In the genomic region with DNA sequence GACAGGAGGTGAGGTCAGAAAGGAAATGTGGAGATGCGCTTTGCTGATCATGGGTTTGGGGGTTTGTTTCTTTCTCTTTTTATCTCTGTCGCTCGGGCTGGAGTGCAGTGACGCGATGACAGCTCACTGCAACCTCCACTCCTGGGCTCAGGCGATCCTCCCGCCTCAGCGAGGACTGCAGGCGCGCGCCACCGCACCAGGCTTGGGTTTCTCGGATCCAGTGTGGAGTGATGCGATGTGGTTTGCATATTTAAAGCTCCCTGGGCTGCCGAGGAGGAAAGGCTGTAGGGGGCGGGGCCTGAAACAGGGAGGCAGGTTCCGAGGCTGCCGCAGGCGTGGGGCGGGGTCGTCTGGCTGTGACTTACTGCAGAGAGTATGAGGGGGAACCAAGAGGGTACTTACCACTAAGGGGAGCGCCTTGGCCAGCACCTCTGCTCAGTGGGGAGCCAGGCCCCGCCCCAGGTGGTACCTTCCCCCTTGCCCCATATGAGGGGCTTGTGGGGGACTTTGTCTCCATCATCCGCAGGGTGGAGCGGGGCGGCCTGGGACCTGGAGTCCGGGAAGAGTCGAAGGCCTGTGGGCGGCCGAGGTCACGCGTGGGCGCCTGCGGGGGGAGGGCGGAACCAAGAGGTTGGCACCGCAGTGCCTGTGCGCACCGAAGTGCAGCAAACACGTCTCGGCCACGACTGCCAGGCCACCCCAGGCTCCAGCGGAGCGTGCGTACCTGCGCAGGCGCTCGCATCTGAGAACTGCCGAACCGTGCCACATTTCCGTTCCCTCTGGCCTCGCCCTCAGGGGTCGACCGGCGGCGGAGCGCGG, we compare ENCODE assay signal across 1 cellular context.
A peak's percentile ranks its signal among the peaks of the same experiment; 100 is the strongest.
TF ChIP-seq lines count a peak whose summit lies in the region.

No MANE protein-coding gene starts in this region.

TF ChIP-seq in GM12878, 131 proteins besides CTCF, POLR2A, EP300 and RAD21 (continues in another document):
- TF ChIP-seq, protein P1, sequence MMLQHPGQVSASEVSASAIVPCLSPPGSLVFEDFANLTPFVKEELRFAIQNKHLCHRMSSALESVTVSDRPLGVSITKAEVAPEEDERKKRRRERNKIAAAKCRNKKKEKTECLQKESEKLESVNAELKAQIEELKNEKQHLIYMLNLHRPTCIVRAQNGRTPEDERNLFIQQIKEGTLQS (IDR thresholded peaks at IDR 0.05; ENCODE audit: borderline replicate concordance, extremely low read depth, low read depth, low read length) = no peak
- no peak for TF ChIP-seq SREBF1 (IDR thresholded peaks at IDR 0.05; ENCODE audit: low read length)
- peak; percentile 97 for TF ChIP-seq PAX5 (IDR thresholded peaks at IDR 0.05; ENCODE audit: borderline replicate concordance, low read depth, low read length)
- TF ChIP-seq SMAD1 (IDR thresholded peaks at IDR 0.05; ENCODE audit: low read depth, partially characterized antibody) = no peak
- TF ChIP-seq WRNIP1 (IDR thresholded peaks at IDR 0.05; ENCODE audit: borderline replicate concordance, low read depth, low read length) = no peak
- TF ChIP-seq, protein P2, sequence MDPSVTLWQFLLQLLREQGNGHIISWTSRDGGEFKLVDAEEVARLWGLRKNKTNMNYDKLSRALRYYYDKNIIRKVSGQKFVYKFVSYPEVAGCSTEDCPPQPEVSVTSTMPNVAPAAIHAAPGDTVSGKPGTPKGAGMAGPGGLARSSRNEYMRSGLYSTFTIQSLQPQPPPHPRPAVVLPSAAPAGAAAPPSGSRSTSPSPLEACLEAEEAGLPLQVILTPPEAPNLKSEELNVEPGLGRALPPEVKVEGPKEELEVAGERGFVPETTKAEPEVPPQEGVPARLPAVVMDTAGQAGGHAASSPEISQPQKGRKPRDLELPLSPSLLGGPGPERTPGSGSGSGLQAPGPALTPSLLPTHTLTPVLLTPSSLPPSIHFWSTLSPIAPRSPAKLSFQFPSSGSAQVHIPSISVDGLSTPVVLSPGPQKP (IDR thresholded peaks at IDR 0.05; ENCODE audit: low read depth, low read length) = no peak
- no peak for TF ChIP-seq ETV6 (conservative IDR thresholded peaks at IDR 0.05 in 1 of 2, IDR thresholded peaks at IDR 0.05 in 1 of 2; ENCODE audit: borderline replicate concordance in 1 of 2, low read depth in 1 of 2)
- 0 out of 2 replicates have a peak, but pooled peaks have one; percentile 19 for TF ChIP-seq NBN (IDR thresholded peaks at IDR 0.05)
- TF ChIP-seq, protein P3, sequence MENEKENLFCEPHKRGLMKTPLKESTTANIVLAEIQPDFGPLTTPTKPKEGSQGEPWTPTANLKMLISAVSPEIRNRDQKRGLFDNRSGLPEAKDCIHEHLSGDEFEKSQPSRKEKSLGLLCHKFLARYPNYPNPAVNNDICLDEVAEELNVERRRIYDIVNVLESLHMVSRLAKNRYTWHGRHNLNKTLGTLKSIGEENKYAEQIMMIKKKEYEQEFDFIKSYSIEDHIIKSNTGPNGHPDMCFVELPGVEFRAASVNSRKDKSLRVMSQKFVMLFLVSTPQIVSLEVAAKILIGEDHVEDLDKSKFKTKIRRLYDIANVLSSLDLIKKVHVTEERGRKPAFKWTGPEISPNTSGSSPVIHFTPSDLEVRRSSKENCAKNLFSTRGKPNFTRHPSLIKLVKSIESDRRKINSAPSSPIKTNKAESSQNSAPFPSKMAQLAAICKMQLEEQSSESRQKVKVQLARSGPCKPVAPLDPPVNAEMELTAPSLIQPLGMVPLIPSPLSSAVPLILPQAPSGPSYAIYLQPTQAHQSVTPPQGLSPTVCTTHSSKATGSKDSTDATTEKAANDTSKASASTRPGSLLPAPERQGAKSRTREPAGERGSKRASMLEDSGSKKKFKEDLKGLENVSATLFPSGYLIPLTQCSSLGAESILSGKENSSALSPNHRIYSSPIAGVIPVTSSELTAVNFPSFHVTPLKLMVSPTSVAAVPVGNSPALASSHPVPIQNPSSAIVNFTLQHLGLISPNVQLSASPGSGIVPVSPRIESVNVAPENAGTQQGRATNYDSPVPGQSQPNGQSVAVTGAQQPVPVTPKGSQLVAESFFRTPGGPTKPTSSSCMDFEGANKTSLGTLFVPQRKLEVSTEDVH (IDR thresholded peaks at IDR 0.05; ENCODE audit: low read depth, partially characterized antibody) = no peak
- TF ChIP-seq, protein P4, sequence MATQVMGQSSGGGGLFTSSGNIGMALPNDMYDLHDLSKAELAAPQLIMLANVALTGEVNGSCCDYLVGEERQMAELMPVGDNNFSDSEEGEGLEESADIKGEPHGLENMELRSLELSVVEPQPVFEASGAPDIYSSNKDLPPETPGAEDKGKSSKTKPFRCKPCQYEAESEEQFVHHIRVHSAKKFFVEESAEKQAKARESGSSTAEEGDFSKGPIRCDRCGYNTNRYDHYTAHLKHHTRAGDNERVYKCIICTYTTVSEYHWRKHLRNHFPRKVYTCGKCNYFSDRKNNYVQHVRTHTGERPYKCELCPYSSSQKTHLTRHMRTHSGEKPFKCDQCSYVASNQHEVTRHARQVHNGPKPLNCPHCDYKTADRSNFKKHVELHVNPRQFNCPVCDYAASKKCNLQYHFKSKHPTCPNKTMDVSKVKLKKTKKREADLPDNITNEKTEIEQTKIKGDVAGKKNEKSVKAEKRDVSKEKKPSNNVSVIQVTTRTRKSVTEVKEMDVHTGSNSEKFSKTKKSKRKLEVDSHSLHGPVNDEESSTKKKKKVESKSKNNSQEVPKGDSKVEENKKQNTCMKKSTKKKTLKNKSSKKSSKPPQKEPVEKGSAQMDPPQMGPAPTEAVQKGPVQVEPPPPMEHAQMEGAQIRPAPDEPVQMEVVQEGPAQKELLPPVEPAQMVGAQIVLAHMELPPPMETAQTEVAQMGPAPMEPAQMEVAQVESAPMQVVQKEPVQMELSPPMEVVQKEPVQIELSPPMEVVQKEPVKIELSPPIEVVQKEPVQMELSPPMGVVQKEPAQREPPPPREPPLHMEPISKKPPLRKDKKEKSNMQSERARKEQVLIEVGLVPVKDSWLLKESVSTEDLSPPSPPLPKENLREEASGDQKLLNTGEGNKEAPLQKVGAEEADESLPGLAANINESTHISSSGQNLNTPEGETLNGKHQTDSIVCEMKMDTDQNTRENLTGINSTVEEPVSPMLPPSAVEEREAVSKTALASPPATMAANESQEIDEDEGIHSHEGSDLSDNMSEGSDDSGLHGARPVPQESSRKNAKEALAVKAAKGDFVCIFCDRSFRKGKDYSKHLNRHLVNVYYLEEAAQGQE (IDR thresholded peaks at IDR 0.05; ENCODE audit: low read depth, low read length) = no peak
- TF ChIP-seq, protein P5, sequence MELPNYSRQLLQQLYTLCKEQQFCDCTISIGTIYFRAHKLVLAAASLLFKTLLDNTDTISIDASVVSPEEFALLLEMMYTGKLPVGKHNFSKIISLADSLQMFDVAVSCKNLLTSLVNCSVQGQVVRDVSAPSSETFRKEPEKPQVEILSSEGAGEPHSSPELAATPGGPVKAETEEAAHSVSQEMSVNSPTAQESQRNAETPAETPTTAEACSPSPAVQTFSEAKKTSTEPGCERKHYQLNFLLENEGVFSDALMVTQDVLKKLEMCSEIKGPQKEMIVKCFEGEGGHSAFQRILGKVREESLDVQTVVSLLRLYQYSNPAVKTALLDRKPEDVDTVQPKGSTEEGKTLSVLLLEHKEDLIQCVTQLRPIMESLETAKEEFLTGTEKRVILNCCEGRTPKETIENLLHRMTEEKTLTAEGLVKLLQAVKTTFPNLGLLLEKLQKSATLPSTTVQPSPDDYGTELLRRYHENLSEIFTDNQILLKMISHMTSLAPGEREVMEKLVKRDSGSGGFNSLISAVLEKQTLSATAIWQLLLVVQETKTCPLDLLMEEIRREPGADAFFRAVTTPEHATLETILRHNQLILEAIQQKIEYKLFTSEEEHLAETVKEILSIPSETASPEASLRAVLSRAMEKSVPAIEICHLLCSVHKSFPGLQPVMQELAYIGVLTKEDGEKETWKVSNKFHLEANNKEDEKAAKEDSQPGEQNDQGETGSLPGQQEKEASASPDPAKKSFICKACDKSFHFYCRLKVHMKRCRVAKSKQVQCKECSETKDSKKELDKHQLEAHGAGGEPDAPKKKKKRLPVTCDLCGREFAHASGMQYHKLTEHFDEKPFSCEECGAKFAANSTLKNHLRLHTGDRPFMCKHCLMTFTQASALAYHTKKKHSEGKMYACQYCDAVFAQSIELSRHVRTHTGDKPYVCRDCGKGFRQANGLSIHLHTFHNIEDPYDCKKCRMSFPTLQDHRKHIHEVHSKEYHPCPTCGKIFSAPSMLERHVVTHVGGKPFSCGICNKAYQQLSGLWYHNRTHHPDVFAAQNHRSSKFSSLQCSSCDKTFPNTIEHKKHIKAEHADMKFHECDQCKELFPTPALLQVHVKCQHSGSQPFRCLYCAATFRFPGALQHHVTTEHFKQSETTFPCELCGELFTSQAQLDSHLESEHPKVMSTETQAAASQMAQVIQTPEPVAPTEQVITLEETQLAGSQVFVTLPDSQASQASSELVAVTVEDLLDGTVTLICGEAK (IDR thresholded peaks at IDR 0.05; ENCODE audit: borderline replicate concordance) = no peak
- no peak for TF ChIP-seq ZZZ3 (IDR thresholded peaks at IDR 0.05; ENCODE audit: control insufficient read depth, insufficient read length, low read depth)
- TF ChIP-seq GABPA (IDR thresholded peaks at IDR 0.05; ENCODE audit: low read depth) = no peak
- TF ChIP-seq TCF7 (IDR thresholded peaks at IDR 0.05; ENCODE audit: borderline replicate concordance) = no peak
- no peak for TF ChIP-seq FOXM1 (IDR thresholded peaks at IDR 0.05; ENCODE audit: low read depth, low read length)
- TF ChIP-seq ATF7 (IDR thresholded peaks at IDR 0.05; ENCODE audit: low read depth) = 0 out of 2 replicates have a peak, but pooled peaks have one; percentile 28
- no peak for TF ChIP-seq HDAC2 (IDR thresholded peaks at IDR 0.05)
- no peak for TF ChIP-seq CHD4 (IDR thresholded peaks at IDR 0.05)
- TF ChIP-seq SRF (IDR thresholded peaks at IDR 0.05; ENCODE audit: low read depth in 2 of 2, low read length in 2 of 2) = no peak
- TF ChIP-seq RUNX3 (IDR thresholded peaks at IDR 0.05; ENCODE audit: low read length) = peak; percentile 70
- TF ChIP-seq IKZF2 (IDR thresholded peaks at IDR 0.05) = peak in 1 of 2 experiments; percentile 45; a peak in 2 of 4 replicates
- TF ChIP-seq, protein P6, sequence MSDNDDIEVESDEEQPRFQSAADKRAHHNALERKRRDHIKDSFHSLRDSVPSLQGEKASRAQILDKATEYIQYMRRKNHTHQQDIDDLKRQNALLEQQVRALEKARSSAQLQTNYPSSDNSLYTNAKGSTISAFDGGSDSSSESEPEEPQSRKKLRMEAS (IDR thresholded peaks at IDR 0.05; ENCODE audit: low read depth, low read length) = no peak; the same call in 1 of the 2 replicates
- no peak for TF ChIP-seq ZNF274 (IDR thresholded peaks at IDR 0.05; ENCODE audit: insufficient read depth, insufficient read length)
- TF ChIP-seq, protein P7, sequence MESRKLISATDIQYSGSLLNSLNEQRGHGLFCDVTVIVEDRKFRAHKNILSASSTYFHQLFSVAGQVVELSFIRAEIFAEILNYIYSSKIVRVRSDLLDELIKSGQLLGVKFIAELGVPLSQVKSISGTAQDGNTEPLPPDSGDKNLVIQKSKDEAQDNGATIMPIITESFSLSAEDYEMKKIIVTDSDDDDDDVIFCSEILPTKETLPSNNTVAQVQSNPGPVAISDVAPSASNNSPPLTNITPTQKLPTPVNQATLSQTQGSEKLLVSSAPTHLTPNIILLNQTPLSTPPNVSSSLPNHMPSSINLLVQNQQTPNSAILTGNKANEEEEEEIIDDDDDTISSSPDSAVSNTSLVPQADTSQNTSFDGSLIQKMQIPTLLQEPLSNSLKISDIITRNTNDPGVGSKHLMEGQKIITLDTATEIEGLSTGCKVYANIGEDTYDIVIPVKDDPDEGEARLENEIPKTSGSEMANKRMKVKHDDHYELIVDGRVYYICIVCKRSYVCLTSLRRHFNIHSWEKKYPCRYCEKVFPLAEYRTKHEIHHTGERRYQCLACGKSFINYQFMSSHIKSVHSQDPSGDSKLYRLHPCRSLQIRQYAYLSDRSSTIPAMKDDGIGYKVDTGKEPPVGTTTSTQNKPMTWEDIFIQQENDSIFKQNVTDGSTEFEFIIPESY (IDR thresholded peaks at IDR 0.05) = no peak; the same call in 1 of the 2 replicates
- peak; percentile 56 for TF ChIP-seq NRF1 (conservative IDR thresholded peaks at IDR 0.05; ENCODE audit: low read depth, low read length)
- no peak for TF ChIP-seq RCOR1 (conservative IDR thresholded peaks at IDR 0.05; ENCODE audit: low read depth, low read length)
- TF ChIP-seq HCFC1 (IDR thresholded peaks at IDR 0.05; ENCODE audit: low read length) = no peak
- TF ChIP-seq MEF2A (IDR thresholded peaks at IDR 0.05; ENCODE audit: insufficient read depth, low read depth, low read length) = no peak
- no peak for TF ChIP-seq STAT1 (conservative IDR thresholded peaks at IDR 0.05)
- no peak for TF ChIP-seq TARDBP (IDR thresholded peaks at IDR 0.05; ENCODE audit: borderline replicate concordance)
- TF ChIP-seq, protein P8, sequence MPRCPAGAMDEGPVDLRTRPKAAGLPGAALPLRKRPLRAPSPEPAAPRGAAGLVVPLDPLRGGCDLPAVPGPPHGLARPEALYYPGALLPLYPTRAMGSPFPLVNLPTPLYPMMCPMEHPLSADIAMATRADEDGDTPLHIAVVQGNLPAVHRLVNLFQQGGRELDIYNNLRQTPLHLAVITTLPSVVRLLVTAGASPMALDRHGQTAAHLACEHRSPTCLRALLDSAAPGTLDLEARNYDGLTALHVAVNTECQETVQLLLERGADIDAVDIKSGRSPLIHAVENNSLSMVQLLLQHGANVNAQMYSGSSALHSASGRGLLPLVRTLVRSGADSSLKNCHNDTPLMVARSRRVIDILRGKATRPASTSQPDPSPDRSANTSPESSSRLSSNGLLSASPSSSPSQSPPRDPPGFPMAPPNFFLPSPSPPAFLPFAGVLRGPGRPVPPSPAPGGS (IDR thresholded peaks at IDR 0.05; ENCODE audit: borderline replicate concordance, insufficient read depth, low read depth, low read length, poor library complexity, severe bottlenecking) = no peak
- TF ChIP-seq, protein P9, sequence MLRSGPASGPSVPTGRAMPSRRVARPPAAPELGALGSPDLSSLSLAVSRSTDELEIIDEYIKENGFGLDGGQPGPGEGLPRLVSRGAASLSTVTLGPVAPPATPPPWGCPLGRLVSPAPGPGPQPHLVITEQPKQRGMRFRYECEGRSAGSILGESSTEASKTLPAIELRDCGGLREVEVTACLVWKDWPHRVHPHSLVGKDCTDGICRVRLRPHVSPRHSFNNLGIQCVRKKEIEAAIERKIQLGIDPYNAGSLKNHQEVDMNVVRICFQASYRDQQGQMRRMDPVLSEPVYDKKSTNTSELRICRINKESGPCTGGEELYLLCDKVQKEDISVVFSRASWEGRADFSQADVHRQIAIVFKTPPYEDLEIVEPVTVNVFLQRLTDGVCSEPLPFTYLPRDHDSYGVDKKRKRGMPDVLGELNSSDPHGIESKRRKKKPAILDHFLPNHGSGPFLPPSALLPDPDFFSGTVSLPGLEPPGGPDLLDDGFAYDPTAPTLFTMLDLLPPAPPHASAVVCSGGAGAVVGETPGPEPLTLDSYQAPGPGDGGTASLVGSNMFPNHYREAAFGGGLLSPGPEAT (IDR thresholded peaks at IDR 0.05; ENCODE audit: low read depth) = no peak
- peak; percentile 45; the same call in 1 of the 2 replicates for TF ChIP-seq LARP7 (IDR thresholded peaks at IDR 0.05)
- TF ChIP-seq RB1 (IDR thresholded peaks at IDR 0.05; ENCODE audit: borderline replicate concordance) = 0 out of 2 replicates have a peak, but pooled peaks have one; percentile 5
- no peak for TF ChIP-seq MXI1 (IDR thresholded peaks at IDR 0.05; ENCODE audit: low read depth, low read length)
- no peak for TF ChIP-seq NR2C2 (IDR thresholded peaks at IDR 0.05; ENCODE audit: borderline replicate concordance, control insufficient read depth, insufficient read length, low read depth)
- TF ChIP-seq BCL11A (IDR thresholded peaks at IDR 0.05; ENCODE audit: low read depth, low read length) = no peak
- TF ChIP-seq YY1 (IDR thresholded peaks at IDR 0.05; ENCODE audit: low read depth, low read length) = 0 out of 2 replicates have a peak, but pooled peaks have one; percentile 27
- peak; percentile 42; the same call in 1 of the 2 replicates for TF ChIP-seq MTA2 (IDR thresholded peaks at IDR 0.05; ENCODE audit: low read depth)
